16 cellular contexts compared by ENCODE assay signal in the genomic region with DNA sequence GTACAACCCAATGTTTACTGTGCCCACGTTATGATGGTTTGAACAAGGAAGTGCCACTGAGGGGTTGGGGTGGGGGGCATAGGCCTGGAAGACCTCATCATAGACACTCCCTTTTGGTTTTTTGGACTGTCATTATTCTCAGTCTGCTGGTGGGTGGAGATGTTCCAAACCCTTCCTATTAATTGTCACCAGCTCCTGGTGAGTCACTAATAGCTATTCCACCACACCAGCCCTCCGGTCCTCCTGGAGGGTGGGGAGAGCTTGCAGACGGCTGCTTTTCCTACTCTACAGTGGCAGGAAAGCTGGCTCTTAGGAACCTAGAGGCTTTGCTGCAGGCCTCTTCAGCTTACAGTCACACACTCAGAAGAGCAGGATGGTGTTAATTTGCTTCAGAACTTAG. TPM values are rescaled to one million over a fixed set of nuclear protein-coding genes. Genes with fewer than 3 reads are reported as not detected.
DNase-seq lines count a peak whose midpoint lies in the region; FAIRE-seq and TF ChIP-seq lines count a peak whose summit lies in the region.
"Had no signal": no experiment of that assay in that cellular context is flagged by ENCODE, and none has a peak within 500 bp of the region (broad histone marks: within the 10 kb centered on the region; RNA-seq: fewer than 3 reads in every experiment).

No MANE protein-coding gene starts in this region.

- peaks cover 25% of the 10 kb centered on the region for H3K4me1 ChIP-seq in mucosa of stomach (ENCODE audit: control insufficient read depth, insufficient read depth, low read length)
- H3K4me1 ChIP-seq in A673 (ENCODE audit: insufficient read depth, low read length, poor library complexity, severe bottlenecking): peaks cover 5% of the 10 kb centered on the region

- H3K9me3 Mint-ChIP-seq in CD14-positive monocyte: peaks cover 0 to 2% (median 0%) of the 10 kb centered on the region in 7 donors
- H3K9me3 Mint-ChIP-seq in HFFc6: no peaks in the 10 kb centered on the region

- H3K27me3 Mint-ChIP-seq in CD14-positive monocyte (ENCODE audit: low read depth in 3 of 3) (peaks cover 0 to 2% (median 0%) of the 10 kb centered on the region in 3 donors), HFFc6 (ENCODE audit: insufficient read depth) (peaks cover 2% of the 10 kb centered on the region; the same call in 1 of the 2 replicates)

- H3K27ac ChIP-seq in A673 (ENCODE audit: low read depth, low read length, poor library complexity, severe bottlenecking): no peak overlapping the region
- H3K27ac ChIP-seq: KMS-11, sigmoid colon had no signal

- H3K4me3 Mint-ChIP-seq in CD14-positive monocyte (peak overlapping the region; percentile 31 to 34), HFFc6 (no peak overlapping the region)
- H3K4me3 Mint-ChIP-seq: neural crest cell had no signal

- H3K4me3 ChIP-seq in bronchial epithelial cell (ENCODE audit: low read depth, low read length): no peak overlapping the region
- no peak overlapping the region for H3K4me3 ChIP-seq in mucosa of stomach (ENCODE audit: low read length)
- H3K4me3 ChIP-seq in A673 (ENCODE audit: low read depth, low read length, poor library complexity, severe bottlenecking): no peak overlapping the region
- H3K4me3 ChIP-seq: sigmoid colon had no signal

- H3K9me3 ChIP-seq in mucosa of stomach (ENCODE audit: control insufficient read depth, low read length) (no peaks in the 10 kb centered on the region), A673 (ENCODE audit: low read depth, low read length, poor library complexity, severe bottlenecking) (no peaks in the 10 kb centered on the region)
- H3K9me3 ChIP-seq: sigmoid colon had no signal

- peaks cover 47% of the 10 kb centered on the region for H3K4me1 Mint-ChIP-seq in CD14-positive monocyte
- peaks cover 28% of the 10 kb centered on the region for H3K4me1 Mint-ChIP-seq in HFFc6 (ENCODE audit: low read depth)

- H3K36me3 Mint-ChIP-seq in CD14-positive monocyte (peaks cover 7 to 19% of the 10 kb centered on the region in 2 donors), HFFc6 (ENCODE audit: low read depth) (no peaks in the 10 kb centered on the region; the same call in 1 of the 2 replicates)

- TF ChIP-seq CTCF in CD14-positive monocyte (IDR thresholded peaks at IDR 0.05) (no peak), HFFc6 (IDR thresholded peaks at IDR 0.05) (no peak), bronchial epithelial cell (IDR thresholded peaks at IDR 0.05; ENCODE audit: insufficient read depth, low read length, severe bottlenecking) (no peak), A673 (conservative IDR thresholded peaks at IDR 0.05; ENCODE audit: low read depth, low read length) (no peak)

- H3K27me3 ChIP-seq in bronchial epithelial cell (ENCODE audit: control insufficient read depth, insufficient read depth, low read length) (no peaks in the 10 kb centered on the region), mucosa of stomach (ENCODE audit: control insufficient read depth, insufficient read depth, low read length) (no peaks in the 10 kb centered on the region), A673 (replicated peaks; ENCODE audit: insufficient read depth, low read depth, low read length, poor library complexity) (no peaks in the 10 kb centered on the region)
- H3K27me3 ChIP-seq: sigmoid colon had no signal

- no peak for FAIRE-seq in bronchial epithelial cell (lab: Jason Lieb, UNC)

- no peaks in the 10 kb centered on the region for H3K36me3 ChIP-seq in bronchial epithelial cell (ENCODE audit: control insufficient read depth, insufficient read depth, low read length)
- no peaks in the 10 kb centered on the region for H3K36me3 ChIP-seq in mucosa of stomach (ENCODE audit: control insufficient read depth, insufficient read depth, low read length)
- H3K36me3 ChIP-seq in A673 (ENCODE audit: insufficient read depth, low read length, poor library complexity, severe bottlenecking): no peaks in the 10 kb centered on the region
- H3K36me3 ChIP-seq: sigmoid colon had no signal

- no TSS peak for BruUV-seq in A673 (replicated peaks; lab: Mats Ljungman, UMichigan)

- CTCF ChIA-PET in A673 (lab: Charles Lee): no interaction called here

- peak; percentile 65 for DNase-seq in CD14-positive monocyte (ENCODE audit: low spot score)
- peak; percentile 52 for DNase-seq in HFFc6
- DNase-seq in bronchial epithelial cell (ENCODE audit: low read depth): peak; percentile 32
- DNase-seq in glomerular visceral epithelial cell (ENCODE audit: extremely low spot score): no peak
- DNase-seq in stimulated activated CD4-positive, alpha-beta T cell treated with anti-CD3 and anti-CD28 coated beads, Interleukin-1b, Interleukin-23, amount 100 ng/mL, for 48 hours: no peak
- DNase-seq in A673 (ENCODE audit: low spot score): no peak
- DNase-seq: activated T-cell treated with anti-CD3 and anti-CD28 coated beads, Interleukin-2, amount 50 U/mL, for 48 hours; Calu3; effector memory CD4-positive, alpha-beta T cell; NCI-H1436 treated with DMSO at 0.1 percent for 48 hours; SIG-M5; sigmoid colon; substantia nigra had no signal

- peak overlapping the region; percentile 5 for H3K9ac ChIP-seq in mucosa of stomach (ENCODE audit: low read length)
- H3K9ac ChIP-seq: KMS-11 had no signal

- POLR2A ChIA-PET in A673 (lab: Charles Lee; ENCODE audit: low non-redundant PET): no interaction called here

- peak overlapping the region; percentile 98 to 100 (median 99) for H3K27ac Mint-ChIP-seq in CD14-positive monocyte
- no peak overlapping the region; the same call in 1 of the 2 replicates for H3K27ac Mint-ChIP-seq in HFFc6

- intact Hi-C loops in CD14-positive monocyte (cut with micrococcal nuclease): loop anchor here in 1 of 2 donors (2.0 kb wide), 1 partner anchor 14 kb away; no protein-coding TSS in a partner anchor
- intact Hi-C loops in A673 (cut with micrococcal nuclease; ENCODE audit: unreplicated experiment): no loop called here

RNA-seq across cellular contexts. Expression of a gene that starts 9.0 kb away (rescaled TPM):
- 10 to 100 TPM; 59.9 to 94.5 TPM for polyA plus RNA-seq in CD14-positive monocyte
- total RNA-seq in HFFc6 (2021; fragmentation: NEBNext Ultra II Directional; extraction: Animal tissue kit (Norgen Biotek cat#: 25700)): 100 to 1,000 TPM; 316 to 393 (median 342) TPM
- total RNA-seq in bronchial epithelial cell: 165 and 259 TPM in 2 replicates
- total RNA-seq in A673 (2021): 157 and 158 TPM in 2 replicates

RNA-seq across cellular contexts. Expression of a gene that starts 38.2 kb away (rescaled TPM):
- polyA plus RNA-seq in CD14-positive monocyte: 10 to 100 TPM; 18.0 to 23.0 TPM
- total RNA-seq in HFFc6 (2021; fragmentation: NEBNext Ultra II Directional; extraction: Animal tissue kit (Norgen Biotek cat#: 25700)): 10 to 100 TPM; 28.3 to 33.9 (median 31.4) TPM
- total RNA-seq in bronchial epithelial cell (30.5 and 35.6 TPM in 2 replicates), A673 (2021) (46.3 and 52.2 TPM in 2 replicates)

RNA-seq across cellular contexts. Expression of a gene that starts 56.7 kb away (rescaled TPM):
- 100 to 1,000 TPM; 845 to 946 TPM for polyA plus RNA-seq in CD14-positive monocyte
- total RNA-seq in HFFc6 (2021; fragmentation: NEBNext Ultra II Directional; extraction: Animal tissue kit (Norgen Biotek cat#: 25700)): 100 to 1,000 TPM; 229 to 242 (median 240) TPM
- total RNA-seq in bronchial epithelial cell (371 and 535 TPM in 2 replicates), A673 (2021) (396 and 438 TPM in 2 replicates)

Comparison
In these comparisons a context has a peak if more than half of its experiments do, and no peak if none do; other contexts are left out.
1. DNase-seq: peak in CD14-positive monocyte (single experiment), HFFc6 (single experiment) and bronchial epithelial cell (single experiment); none in glomerular visceral epithelial cell (single experiment), stimulated activated CD4-positive, alpha-beta T cell treated with anti-CD3 and anti-CD28 coated beads, Interleukin-1b, Interleukin-23, amount 100 ng/mL, for 48 hours (single experiment) and A673 (single experiment).